18 cellular contexts compared by ENCODE assay signal in the genomic region with DNA sequence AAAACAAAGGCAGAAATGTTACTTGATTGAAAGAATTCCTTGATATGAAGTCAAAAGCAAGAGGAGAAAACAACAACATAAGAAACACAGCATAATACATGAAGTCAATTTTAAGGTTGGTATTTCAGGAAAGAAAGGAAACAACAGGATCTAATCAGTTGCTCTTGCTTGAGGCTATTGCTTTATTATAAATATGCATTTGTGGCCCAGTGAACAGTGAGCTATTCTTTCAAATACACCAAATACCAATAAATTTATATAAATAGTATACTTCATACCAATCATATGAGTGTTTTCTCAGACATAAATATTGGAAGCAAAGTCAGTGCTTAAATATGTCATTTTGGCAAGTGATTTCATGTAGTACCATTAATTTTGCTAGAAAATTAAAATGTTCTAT.
DNase-seq lines count a peak whose midpoint lies in the region; TF ChIP-seq lines count a peak whose summit lies in the region.
"Had no signal": no experiment of that assay in that cellular context is flagged by ENCODE, and none has a peak within 500 bp of the region (broad histone marks: within the 10 kb centered on the region; RNA-seq: fewer than 3 reads in every experiment).

No MANE protein-coding gene starts in this region.

- H3K4me3 Mint-ChIP-seq in nephron progenitor cell (no peak overlapping the region), immature natural killer cell (no peak overlapping the region)
- H3K4me3 Mint-ChIP-seq: B cell; CD4-positive, CD25-positive, alpha-beta regulatory T cell; CD8-positive, alpha-beta T cell had no signal

- H3K36me3 Mint-ChIP-seq in nephron progenitor cell (ENCODE audit: low read depth) = no peaks in the 10 kb centered on the region
- H3K36me3 Mint-ChIP-seq in immature natural killer cell = peaks cover 0 to 3% (median 0%) of the 10 kb centered on the region in 3 donors
- H3K36me3 Mint-ChIP-seq: CD4-positive, CD25-positive, alpha-beta regulatory T cell; CD8-positive, alpha-beta T cell had no signal

- H3K27me3 Mint-ChIP-seq in nephron progenitor cell (ENCODE audit: low read depth, poor library complexity) = no peaks in the 10 kb centered on the region
- H3K27me3 Mint-ChIP-seq in immature natural killer cell (ENCODE audit: low read depth in 3 of 3) = no peaks in the 10 kb centered on the region
- H3K27me3 Mint-ChIP-seq: B cell; CD4-positive, CD25-positive, alpha-beta regulatory T cell had no signal

- TF ChIP-seq CTCF in nephron progenitor cell (IDR thresholded peaks at IDR 0.05) = no peak

- H3K27ac Mint-ChIP-seq in nephron progenitor cell = no peak overlapping the region
- H3K27ac Mint-ChIP-seq in immature natural killer cell = no peak overlapping the region
- H3K27ac Mint-ChIP-seq: B cell; CD4-positive, CD25-positive, alpha-beta regulatory T cell; CD8-positive, alpha-beta T cell had no signal

- DNase-seq in COLO829 (ENCODE audit: low spot score) (peak; percentile 53), HS-5 (ENCODE audit: low read depth) (peak; percentile 15), SK-MEL-5 (ENCODE audit: low read depth, low spot score) (peak; percentile 68), iris pigment epithelial cell (ENCODE audit: low read depth) (peak; percentile 0), T1000 (lab: John Stamatoyannopoulos, UW) (no peak), nephron progenitor cell (no peak), immature natural killer cell (no peak)
- DNase-seq in stimulated activated CD4-positive, alpha-beta T cell treated with anti-CD3 and anti-CD28 coated beads, Interleukin-2, amount 100 ng/mL, for 48 hours = no peak
- DNase-seq: CD4-positive, CD25-positive, alpha-beta regulatory T cell; CD8-positive, alpha-beta T cell; DMS 273 treated with DMSO at 0.1 percent for 48 hours; DMS79; EL; GF-D8; GOT3; H7; HCEC 1CT had no signal

- H3K4me1 Mint-ChIP-seq in nephron progenitor cell (no peaks in the 10 kb centered on the region), immature natural killer cell (no peaks in the 10 kb centered on the region)
- H3K4me1 Mint-ChIP-seq: B cell had no signal

- in situ Hi-C loops in SK-MEL-5 (cut with HindIII; ENCODE audit: low pct_unique_long_range_greater_than_20kb, low sequenced_read_pairs) = no loop called here

- H3K9me3 Mint-ChIP-seq in nephron progenitor cell (no peaks in the 10 kb centered on the region), immature natural killer cell (peaks cover 18 to 63% (median 26%) of the 10 kb centered on the region in 6 donors)

Comparison
In these comparisons a context has a peak if more than half of its experiments do, and no peak if none do; other contexts are left out.
1. DNase-seq: peak in COLO829 (single experiment), HS-5 (single experiment), SK-MEL-5 (single experiment) and iris pigment epithelial cell (single experiment); none in T1000 (single experiment), nephron progenitor cell (single experiment), stimulated activated CD4-positive, alpha-beta T cell treated with anti-CD3 and anti-CD28 coated beads, Interleukin-2, amount 100 ng/mL, for 48 hours (0 of 2) and immature natural killer cell (0 of 3).